1 cellular context compared by ENCODE assay signal in genomic region chr3:171374661-171375285, GRCh38.
TF ChIP-seq lines count a peak whose summit lies in the region.

No MANE protein-coding gene starts in this region.

TF ChIP-seq in K562, 482 proteins besides CTCF, POLR2A, EP300 and RAD21 (continued from another document):
- TF ChIP-seq GABPB1 (CRISPR knock-in tag; IDR thresholded peaks at IDR 0.05): no peak
- no peak for TF ChIP-seq CBX2 (IDR thresholded peaks at IDR 0.05; ENCODE audit: insufficient read depth, low read length, poor library complexity, severe bottlenecking)
- peak; percentile 82 for TF ChIP-seq C11orf30 (IDR thresholded peaks at IDR 0.05; ENCODE audit: low read depth)
- TF ChIP-seq NCOR1 (IDR thresholded peaks at IDR 0.05): peak; percentile 17; the same call in 1 of the 2 replicates
